Comparison of ENCODE assay signal across 1 cellular context in the genomic region with DNA sequence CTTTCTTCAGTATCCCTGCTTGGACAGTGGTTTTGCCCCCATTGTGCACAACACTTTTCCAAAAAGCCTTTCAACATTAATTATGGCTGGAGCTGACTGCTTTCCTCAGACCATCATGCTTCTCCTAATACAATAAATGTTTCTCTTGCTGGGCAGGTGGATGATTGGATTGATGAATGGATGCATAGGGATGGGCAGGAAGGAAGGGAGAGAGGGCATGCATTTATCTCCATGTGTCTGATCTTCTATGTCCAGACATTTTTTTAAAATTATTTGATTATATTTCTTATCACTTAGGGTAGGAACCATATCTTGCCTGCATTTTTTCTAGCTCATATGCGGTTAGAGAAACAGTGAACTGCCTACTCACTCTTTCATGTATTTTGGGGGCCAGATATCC.
TF ChIP-seq lines count a peak whose summit lies in the region.

No MANE protein-coding gene starts in this region.

TF ChIP-seq in K562, 482 proteins besides CTCF, POLR2A, EP300 and RAD21 (continued from another document):
- TF ChIP-seq, protein P1, sequence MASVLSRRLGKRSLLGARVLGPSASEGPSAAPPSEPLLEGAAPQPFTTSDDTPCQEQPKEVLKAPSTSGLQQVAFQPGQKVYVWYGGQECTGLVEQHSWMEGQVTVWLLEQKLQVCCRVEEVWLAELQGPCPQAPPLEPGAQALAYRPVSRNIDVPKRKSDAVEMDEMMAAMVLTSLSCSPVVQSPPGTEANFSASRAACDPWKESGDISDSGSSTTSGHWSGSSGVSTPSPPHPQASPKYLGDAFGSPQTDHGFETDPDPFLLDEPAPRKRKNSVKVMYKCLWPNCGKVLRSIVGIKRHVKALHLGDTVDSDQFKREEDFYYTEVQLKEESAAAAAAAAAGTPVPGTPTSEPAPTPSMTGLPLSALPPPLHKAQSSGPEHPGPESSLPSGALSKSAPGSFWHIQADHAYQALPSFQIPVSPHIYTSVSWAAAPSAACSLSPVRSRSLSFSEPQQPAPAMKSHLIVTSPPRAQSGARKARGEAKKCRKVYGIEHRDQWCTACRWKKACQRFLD (CRISPR knock-in tag; IDR thresholded peaks at IDR 0.05) = no peak
- TF ChIP-seq, protein P2, sequence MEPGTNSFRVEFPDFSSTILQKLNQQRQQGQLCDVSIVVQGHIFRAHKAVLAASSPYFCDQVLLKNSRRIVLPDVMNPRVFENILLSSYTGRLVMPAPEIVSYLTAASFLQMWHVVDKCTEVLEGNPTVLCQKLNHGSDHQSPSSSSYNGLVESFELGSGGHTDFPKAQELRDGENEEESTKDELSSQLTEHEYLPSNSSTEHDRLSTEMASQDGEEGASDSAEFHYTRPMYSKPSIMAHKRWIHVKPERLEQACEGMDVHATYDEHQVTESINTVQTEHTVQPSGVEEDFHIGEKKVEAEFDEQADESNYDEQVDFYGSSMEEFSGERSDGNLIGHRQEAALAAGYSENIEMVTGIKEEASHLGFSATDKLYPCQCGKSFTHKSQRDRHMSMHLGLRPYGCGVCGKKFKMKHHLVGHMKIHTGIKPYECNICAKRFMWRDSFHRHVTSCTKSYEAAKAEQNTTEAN (CRISPR knock-in tag; IDR thresholded peaks at IDR 0.05) = no peak
- TF ChIP-seq MAFK (IDR thresholded peaks at IDR 0.05; ENCODE audit: low read length) (no peak), ZFPM2 (CRISPR knock-in tag; IDR thresholded peaks at IDR 0.05) (no peak), SREBF2 (CRISPR knock-in tag; IDR thresholded peaks at IDR 0.05) (no peak), TEAD4 (IDR thresholded peaks at IDR 0.05; ENCODE audit: low read length) (no peak), TEAD4 (CRISPR knock-in tag; IDR thresholded peaks at IDR 0.05; ENCODE audit: borderline replicate concordance) (no peak), XRCC5 (IDR thresholded peaks at IDR 0.05; ENCODE audit: low read depth, low read length) (no peak), NR4A1 (CRISPR knock-in tag; IDR thresholded peaks at IDR 0.05) (no peak), NR4A1 (tag; IDR thresholded peaks at IDR 0.05) (no peak), SRF (CRISPR knock-in tag; IDR thresholded peaks at IDR 0.05) (no peak)
- TF ChIP-seq, protein P3, sequence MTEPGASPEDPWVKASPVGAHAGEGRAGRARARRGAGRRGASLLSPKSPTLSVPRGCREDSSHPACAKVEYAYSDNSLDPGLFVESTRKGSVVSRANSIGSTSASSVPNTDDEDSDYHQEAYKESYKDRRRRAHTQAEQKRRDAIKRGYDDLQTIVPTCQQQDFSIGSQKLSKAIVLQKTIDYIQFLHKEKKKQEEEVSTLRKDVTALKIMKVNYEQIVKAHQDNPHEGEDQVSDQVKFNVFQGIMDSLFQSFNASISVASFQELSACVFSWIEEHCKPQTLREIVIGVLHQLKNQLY (CRISPR knock-in tag; conservative IDR thresholded peaks at IDR 0.05) = no peak
- TF ChIP-seq, protein P4, sequence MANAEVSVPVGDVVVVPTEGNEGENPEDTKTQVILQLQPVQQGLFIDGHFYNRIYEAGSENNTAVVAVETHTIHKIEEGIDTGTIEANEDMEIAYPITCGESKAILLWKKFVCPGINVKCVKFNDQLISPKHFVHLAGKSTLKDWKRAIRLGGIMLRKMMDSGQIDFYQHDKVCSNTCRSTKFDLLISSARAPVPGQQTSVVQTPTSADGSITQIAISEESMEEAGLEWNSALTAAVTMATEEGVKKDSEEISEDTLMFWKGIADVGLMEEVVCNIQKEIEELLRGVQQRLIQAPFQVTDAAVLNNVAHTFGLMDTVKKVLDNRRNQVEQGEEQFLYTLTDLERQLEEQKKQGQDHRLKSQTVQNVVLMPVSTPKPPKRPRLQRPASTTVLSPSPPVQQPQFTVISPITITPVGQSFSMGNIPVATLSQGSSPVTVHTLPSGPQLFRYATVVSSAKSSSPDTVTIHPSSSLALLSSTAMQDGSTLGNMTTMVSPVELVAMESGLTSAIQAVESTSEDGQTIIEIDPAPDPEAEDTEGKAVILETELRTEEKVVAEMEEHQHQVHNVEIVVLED (CRISPR knock-in tag; IDR thresholded peaks at IDR 0.05) = no peak
